In the genomic region with DNA sequence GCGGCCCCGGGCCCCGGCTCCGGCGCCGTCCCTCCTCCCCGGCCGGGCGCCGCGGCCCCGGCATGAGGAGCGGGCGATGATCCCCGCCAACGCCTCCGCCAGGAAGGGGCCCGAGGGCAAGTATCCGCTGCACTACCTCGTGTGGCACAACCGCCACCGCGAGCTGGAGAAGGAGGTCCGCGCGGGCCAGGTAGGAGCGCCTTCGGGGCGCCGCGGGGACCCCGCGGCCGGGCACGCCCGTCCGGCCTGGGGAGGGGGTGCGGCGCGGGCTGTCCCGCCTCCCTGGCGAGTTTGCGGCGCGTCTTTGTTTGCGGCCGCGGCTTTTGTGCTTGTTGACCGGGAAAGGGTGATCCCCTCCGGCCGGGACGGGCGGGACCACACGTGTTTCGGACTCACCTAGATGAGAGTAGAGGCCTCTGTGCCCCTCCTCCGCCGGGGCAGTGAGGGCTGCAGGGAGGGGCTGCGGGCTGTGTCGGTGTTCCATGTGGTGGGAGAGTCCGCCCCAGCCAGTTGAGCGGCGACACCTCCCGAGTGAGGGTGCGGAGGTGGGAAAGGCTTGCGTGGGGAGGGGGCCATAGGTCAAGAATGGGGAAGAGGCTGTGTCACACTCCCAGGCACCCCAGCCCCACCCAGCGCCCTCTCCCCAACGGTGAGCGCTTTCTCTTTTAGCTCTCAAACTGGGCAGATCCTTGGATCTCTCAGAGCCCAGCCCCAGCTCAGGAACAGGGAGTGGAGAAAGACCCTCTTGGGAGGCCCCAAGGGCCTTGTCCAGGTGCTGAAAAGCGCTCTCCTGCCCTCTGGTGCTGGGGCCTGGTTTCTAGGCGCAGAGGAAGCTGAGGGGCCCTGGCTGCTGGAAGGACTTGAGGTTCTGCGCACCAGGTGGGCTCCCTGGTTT, we compare ENCODE assay signal across 7 cellular contexts.
DNase-seq lines count a peak whose midpoint lies in the region; ATAC-seq lines count a peak whose summit lies in the region.
"Had no signal": no experiment of that assay in that cellular context is flagged by ENCODE, and none has a peak within 500 bp of the region (broad histone marks: within the 10 kb centered on the region; RNA-seq: fewer than 3 reads in every experiment).

No MANE protein-coding gene starts in this region.

- peak; percentile 70 for DNase-seq in NCI-H69 (lab: John Stamatoyannopoulos, UW)
- no peak for DNase-seq in skeletal muscle cell (ENCODE audit: low read depth)
- DNase-seq in kidney glomerular epithelial cell (lab: John Stamatoyannopoulos, UW), result no peak

- no peak for ATAC-seq in GM18870 (IDR thresholded peaks at IDR 0.05; ENCODE audit: unreplicated experiment)

- H3K4me1 ChIP-seq in endocrine pancreas (ENCODE audit: control insufficient read depth, insufficient read depth, low read length), result no peaks in the 10 kb centered on the region

- H3K27me3 ChIP-seq in endocrine pancreas (ENCODE audit: control insufficient read depth, insufficient read depth, low read length), result no peaks in the 10 kb centered on the region
- H3K27me3 ChIP-seq: adrenal gland had no signal

- H3K4me3 ChIP-seq in GM08714 (ENCODE audit: low read length) (peak overlapping the region; percentile 56; the same call in 1 of the 2 replicates), endocrine pancreas (ENCODE audit: control insufficient read depth, insufficient read depth, low read length) (no peak overlapping the region), skeletal muscle cell (ENCODE audit: low read depth, low read length) (peak overlapping the region; percentile 62)

- no peaks in the 10 kb centered on the region for H3K9me3 ChIP-seq in endocrine pancreas (ENCODE audit: control insufficient read depth, low read length)
- H3K9me3 ChIP-seq: adrenal gland had no signal

- peak overlapping the region; percentile 38 for H3K9ac ChIP-seq in endocrine pancreas (ENCODE audit: control insufficient read depth, insufficient read depth, low read length)

- no peaks in the 10 kb centered on the region for H3K36me3 ChIP-seq in endocrine pancreas (ENCODE audit: control insufficient read depth, insufficient read depth, low read length)
- H3K36me3 ChIP-seq: adrenal gland had no signal
